In genomic region chr12:106760184-106760531, GRCh38 we compare ENCODE assay signal across 8 cellular contexts. TPM values are rescaled to one million over a fixed set of nuclear protein-coding genes. Genes with fewer than 3 reads are reported as not detected.
DNase-seq lines count a peak whose midpoint lies in the region; ATAC-seq and TF ChIP-seq lines count a peak whose summit lies in the region.

No MANE protein-coding gene starts in this region.

- H3K36me3 ChIP-seq in cardiac muscle cell = no peaks in the 10 kb centered on the region

- no peak overlapping the region for H3K4me3 ChIP-seq in cardiac muscle cell

- intact Hi-C loops in cardiac septum (cut with DNase I) = no loop called here
- intact Hi-C loops in dendritic cell treated with granulocyte-macrophage colony-stimulating factor and Interleukin-4, amounts not matched to agents 40 ng/mL and 50 ng/mL, for 4 days (cut with micrococcal nuclease) = no loop called here
- intact Hi-C loops in sciatic nerve (cut with DNase I) = no loop called here

- peak; percentile 96 for ATAC-seq in HG02870 (IDR thresholded peaks at IDR 0.05; ENCODE audit: unreplicated experiment)
- ATAC-seq in sciatic nerve = peak; percentile 53

- H3K36me3 Mint-ChIP-seq in dendritic cell treated with granulocyte-macrophage colony-stimulating factor and Interleukin-4, amounts not matched to agents 40 ng/mL and 50 ng/mL, for 4 days (ENCODE audit: low read depth) = no peaks in the 10 kb centered on the region

- no peaks in the 10 kb centered on the region for H3K27me3 ChIP-seq in cardiac muscle cell

- peaks cover 26% of the 10 kb centered on the region for H3K4me1 Mint-ChIP-seq in dendritic cell treated with granulocyte-macrophage colony-stimulating factor and Interleukin-4, amounts not matched to agents 40 ng/mL and 50 ng/mL, for 4 days (ENCODE audit: low read depth)

- DNase-seq in cardiac muscle cell (ENCODE audit: low read depth in 1 of 2, low spot score in 1 of 2) (peak; percentile 44 to 47), cardiac septum (ENCODE audit: low spot score) (no peak), NCI-H2227 treated with DMSO at 0.1 percent for 48 hours (lab: John Stamatoyannopoulos, UW) (peak; percentile 74), sciatic nerve (ENCODE audit: low spot score) (no peak), SHP77 treated with DMSO at 0.1 percent for 48 hours (lab: John Stamatoyannopoulos, UW) (no peak), HUDEP-2 (lab: John Stamatoyannopoulos, UW; ENCODE audit: unreplicated experiment in 76 of 76) (no peak)

- H3K27me3 Mint-ChIP-seq in dendritic cell treated with granulocyte-macrophage colony-stimulating factor and Interleukin-4, amounts not matched to agents 40 ng/mL and 50 ng/mL, for 4 days = peaks cover 10% of the 10 kb centered on the region

- H3K27ac Mint-ChIP-seq in dendritic cell treated with granulocyte-macrophage colony-stimulating factor and Interleukin-4, amounts not matched to agents 40 ng/mL and 50 ng/mL, for 4 days = peak overlapping the region; percentile 84

- peak overlapping the region; percentile 55 for H3K4me3 Mint-ChIP-seq in dendritic cell treated with granulocyte-macrophage colony-stimulating factor and Interleukin-4, amounts not matched to agents 40 ng/mL and 50 ng/mL, for 4 days

- peaks cover 30% of the 10 kb centered on the region for H3K4me1 ChIP-seq in cardiac muscle cell (ENCODE audit: low read depth)

- H3K9me3 ChIP-seq in cardiac muscle cell (ENCODE audit: low read depth) = no peaks in the 10 kb centered on the region

- no peaks in the 10 kb centered on the region for H3K9me3 Mint-ChIP-seq in dendritic cell treated with granulocyte-macrophage colony-stimulating factor and Interleukin-4, amounts not matched to agents 40 ng/mL and 50 ng/mL, for 4 days

- H3K27ac ChIP-seq in cardiac muscle cell = peak overlapping the region; percentile 77

- TF ChIP-seq CTCF in cardiac muscle cell (IDR thresholded peaks at IDR 0.05; ENCODE audit: low read depth, low read length) = no peak

RNA-seq across cellular contexts. Expression of gene RIC8B, which starts 14.3 kb away (rescaled TPM):
- total RNA-seq in cardiac muscle cell (13.9 and 16.6 TPM in 2 replicates), cardiac septum (23.5 TPM), sciatic nerve (28.8 TPM)
- 15.7 and 29.8 TPM in 2 replicates for polyA plus RNA-seq in cardiac muscle cell

Comparison
In these comparisons a context has a peak if more than half of its experiments do, and no peak if none do; other contexts are left out.
1. DNase-seq: peak in cardiac muscle cell (2 of 2) and NCI-H2227 treated with DMSO at 0.1 percent for 48 hours (single experiment); none in cardiac septum (single experiment), sciatic nerve (single experiment), SHP77 treated with DMSO at 0.1 percent for 48 hours (single experiment) and HUDEP-2 (0 of 76).